ENCODE assay signal across 9 cellular contexts in genomic region chr14:65156568-65157366, GRCh38. TPM values are rescaled to one million over a fixed set of nuclear protein-coding genes. Genes with fewer than 3 reads are reported as not detected.
DNase-seq lines count a peak whose midpoint lies in the region; ATAC-seq, FAIRE-seq and TF ChIP-seq lines count a peak whose summit lies in the region.
"Had no signal": no experiment of that assay in that cellular context is flagged by ENCODE, and none has a peak within 500 bp of the region (broad histone marks: within the 10 kb centered on the region; RNA-seq: fewer than 3 reads in every experiment).

No MANE protein-coding gene starts in this region.

- POLR2A ChIA-PET in PC-3 (lab: Charles Lee; ENCODE audit: unreplicated experiment): interaction anchor here (0.5 to 0.6 kb wide), 2 partner anchors 255 to 467 kb away, joined by 3 to 4 read pairs; no protein-coding TSS in a partner anchor

- CTCF ChIA-PET in PC-3 (lab: Charles Lee): interaction anchor here (0.5 to 1.5 kb wide), 3 partner anchors 9 to 668 kb away, joined by 4 to 6 read pairs (median 5); no protein-coding TSS in a partner anchor
- CTCF ChIA-PET in activated CD8-positive, alpha-beta memory T cell treated with anti-CD3 and anti-CD28 coated beads, Interleukin-2, amount 10 ng/mL, durations not matched to agents 7 days and 5 days (lab: Charles Lee): interaction anchor here (0.8 to 1.5 kb wide), 4 partner anchors 7 to 257 kb away, joined by 3 to 4 read pairs (median 4); no protein-coding TSS in a partner anchor

- H3K4me1 ChIP-seq in PC-3 (ENCODE audit: insufficient read depth, low read length) (no peaks in the 10 kb centered on the region), right cardiac atrium (ENCODE audit: control insufficient read depth, insufficient read depth, low read length) (no peaks in the 10 kb centered on the region), transverse colon (peaks cover 0 to 17% (median 3%) of the 10 kb centered on the region in 4 donors)

- no peak overlapping the region for H3K27ac ChIP-seq in PC-3 (ENCODE audit: low read length)
- H3K27ac ChIP-seq in right cardiac atrium (ENCODE audit: low read length): peak overlapping the region; percentile 87
- peak overlapping the region; percentile 50 to 62 (median 54) for H3K27ac ChIP-seq in transverse colon

- no peak for DNase-seq in GM12891 (ENCODE audit: insufficient read length, low spot score)
- peak; percentile 49 for DNase-seq in PC-3
- peak; percentile 25 to 75 (median 70) for DNase-seq in right cardiac atrium
- DNase-seq in transverse colon: peak; percentile 19
- no peak for DNase-seq in effector CD8-positive, alpha-beta T cell (lab: John Stamatoyannopoulos, UW)
- DNase-seq in activated CD8-positive, alpha-beta memory T cell treated with anti-CD3 and anti-CD28 coated beads, Interleukin-2, amount 10 ng/mL, durations not matched to agents 7 days and 5 days: no peak
- no peak for DNase-seq in DMS153 treated with DMSO at 0.1 percent for 48 hours (lab: John Stamatoyannopoulos, UW; ENCODE audit: unreplicated experiment)

- TF ChIP-seq POLR2A in GM12891 (IDR thresholded peaks at IDR 0.05; ENCODE audit: low read depth, low read length): no peak
- TF ChIP-seq POLR2A in transverse colon (IDR thresholded peaks at IDR 0.05): no peak

- H3K9me3 ChIP-seq in PC-3 (ENCODE audit: low read length): no peaks in the 10 kb centered on the region
- H3K9me3 ChIP-seq in right cardiac atrium (ENCODE audit: control insufficient read depth, low read length): no peaks in the 10 kb centered on the region
- no peaks in the 10 kb centered on the region for H3K9me3 ChIP-seq in transverse colon

- no peak overlapping the region for H2AFZ ChIP-seq in PC-3 (ENCODE audit: low read length)

- no TSS peak for BruUV-seq in PC-3 (replicated peaks; lab: Mats Ljungman, UMichigan)

- intact Hi-C loops in PC-3 (cut with micrococcal nuclease): no loop called here
- intact Hi-C loops in right cardiac atrium (cut with DNase I): no loop called here
- intact Hi-C loops in transverse colon (cut with DNase I; ENCODE audit: low total_unique reads): no loop called here

- no peaks in the 10 kb centered on the region for H4K20me1 ChIP-seq in PC-3 (ENCODE audit: low read length)

- in situ Hi-C loops in transverse colon (cut with MboI; ENCODE audit: low pct_ligation_motif_present in 1 of 4, low pct_unique_long_range_greater_than_20kb in 1 of 4, low sequenced_read_pairs in 3 of 4): loop anchor here in 3 of 4 donors (25.0 kb wide), 3 partner anchors 681 to 906 kb away; no protein-coding TSS in a partner anchor

- FAIRE-seq in GM12891 (lab: Jason Lieb, UNC): no peak
- FAIRE-seq: endothelial cell of umbilical vein had no signal

- no peak for TF ChIP-seq EP300 in transverse colon (IDR thresholded peaks at IDR 0.05; ENCODE audit: low read depth)

- no peaks in the 10 kb centered on the region for H3K27me3 ChIP-seq in PC-3 (ENCODE audit: low read length)
- no peaks in the 10 kb centered on the region for H3K27me3 ChIP-seq in right cardiac atrium (ENCODE audit: control insufficient read depth, insufficient read depth)
- H3K27me3 ChIP-seq in transverse colon: no peaks in the 10 kb centered on the region

- H3K4me3 ChIP-seq in PC-3 (ENCODE audit: low read length) (no peak overlapping the region), right cardiac atrium (ENCODE audit: low read length) (no peak overlapping the region), transverse colon (no peak overlapping the region)

- H3K36me3 ChIP-seq in PC-3 (ENCODE audit: low read depth, low read length) (no peaks in the 10 kb centered on the region), transverse colon (no peaks in the 10 kb centered on the region)

- ATAC-seq in HG02623 (IDR thresholded peaks at IDR 0.05; ENCODE audit: unreplicated experiment) (peak; percentile 48), PC-3 (peak; percentile 66), right cardiac atrium (peak; percentile 91 to 92)
- no peak for ATAC-seq in activated CD8-positive, alpha-beta memory T cell treated with anti-CD3 and anti-CD28 coated beads, Interleukin-2, amount 10 ng/mL, durations not matched to agents 7 days and 5 days

- no peaks in the 10 kb centered on the region for H3K9me2 ChIP-seq in PC-3 (replicated peaks; ENCODE audit: low read length)

- no peaks in the 10 kb centered on the region for H3K9me3 Mint-ChIP-seq in activated CD8-positive, alpha-beta memory T cell treated with anti-CD3 and anti-CD28 coated beads, Interleukin-2, amount 10 ng/mL, durations not matched to agents 7 days and 5 days (ENCODE audit: low read depth)

- no peaks in the 10 kb centered on the region for H3K79me2 ChIP-seq in PC-3 (ENCODE audit: low read length)

- no peaks in the 10 kb centered on the region for H3K27me3 Mint-ChIP-seq in activated CD8-positive, alpha-beta memory T cell treated with anti-CD3 and anti-CD28 coated beads, Interleukin-2, amount 10 ng/mL, durations not matched to agents 7 days and 5 days

- 49% methylated on average over 15 of the region's 15 CpGs for WGBS in right cardiac atrium
- WGBS in transverse colon (ENCODE audit: low coverage in 1 of 2), 2 donors: 50 to 68% methylated on average over 1 to 15 of the region's 15 CpGs

- no peak for TF ChIP-seq CTCF in PC-3 (conservative IDR thresholded peaks at IDR 0.05; ENCODE audit: low read depth, low read length)
- no peak for TF ChIP-seq CTCF in transverse colon (IDR thresholded peaks at IDR 0.05)

- no peak overlapping the region for H3K4me3 Mint-ChIP-seq in activated CD8-positive, alpha-beta memory T cell treated with anti-CD3 and anti-CD28 coated beads, Interleukin-2, amount 10 ng/mL, durations not matched to agents 7 days and 5 days

- no peak overlapping the region for H3K9ac ChIP-seq in PC-3 (ENCODE audit: low read length)

- H3K4me2 ChIP-seq in PC-3 (ENCODE audit: low read length): no peak overlapping the region

- no peak overlapping the region for H3K27ac Mint-ChIP-seq in activated CD8-positive, alpha-beta memory T cell treated with anti-CD3 and anti-CD28 coated beads, Interleukin-2, amount 10 ng/mL, durations not matched to agents 7 days and 5 days

- no peaks in the 10 kb centered on the region for H3F3A ChIP-seq in PC-3 (ENCODE audit: low read length, unreplicated experiment)

- no peaks in the 10 kb centered on the region for H3K36me3 Mint-ChIP-seq in activated CD8-positive, alpha-beta memory T cell treated with anti-CD3 and anti-CD28 coated beads, Interleukin-2, amount 10 ng/mL, durations not matched to agents 7 days and 5 days

- peaks cover 12% of the 10 kb centered on the region for H3K4me1 Mint-ChIP-seq in activated CD8-positive, alpha-beta memory T cell treated with anti-CD3 and anti-CD28 coated beads, Interleukin-2, amount 10 ng/mL, durations not matched to agents 7 days and 5 days

TF ChIP-seq in GM12891, 5 proteins besides CTCF, POLR2A, EP300 and RAD21:
- TF ChIP-seq POU2F2 (IDR thresholded peaks at IDR 0.05; ENCODE audit: low read depth, low read length) (no peak), TAF1 (IDR thresholded peaks at IDR 0.05; ENCODE audit: low read depth, low read length) (no peak), SPI1 (IDR thresholded peaks at IDR 0.05; ENCODE audit: low read depth, low read length) (peak; percentile 80)
TF ChIP-seq in GM12891: peak in this region for 1.

RNA-seq across cellular contexts. Expression of gene MAX, which starts 54.5 kb away (rescaled TPM):
- polyA plus RNA-seq in GM12891 (2012; ENCODE audit: low read depth, missing spikeins): 56.0 TPM
- 58.8 and 68.9 TPM in 2 replicates for total RNA-seq in PC-3 (2014; rRNA removed)
- 100 to 1,000 TPM in 3 of 4 donors, 10 to 100 TPM in 1; 93.6 to 117 (median 115) TPM for total RNA-seq in right cardiac atrium
- 56.3 TPM for polyA plus RNA-seq in right cardiac atrium
- total RNA-seq in transverse colon: 100 to 1,000 TPM in 1 of 4 donors, 10 to 100 TPM in 3; 35.8 to 139 (median 87.0) TPM
- total RNA-seq in activated CD8-positive, alpha-beta memory T cell treated with anti-CD3 and anti-CD28 coated beads, Interleukin-2, amount 10 ng/mL, durations not matched to agents 7 days and 5 days: 100 to 1,000 TPM; 130 to 134 TPM

Comparison
In these comparisons a context has a peak if more than half of its experiments do, and no peak if none do; other contexts are left out.
1. DNase-seq: peak in PC-3 (single experiment), right cardiac atrium (3 of 3) and transverse colon (single experiment); none in GM12891 (single experiment), effector CD8-positive, alpha-beta T cell (single experiment), activated CD8-positive, alpha-beta memory T cell treated with anti-CD3 and anti-CD28 coated beads, Interleukin-2, amount 10 ng/mL, durations not matched to agents 7 days and 5 days (single experiment) and DMS153 treated with DMSO at 0.1 percent for 48 hours (single experiment).